8 cellular contexts compared by ENCODE assay signal in genomic region chr7:32164341-32164996, GRCh38.
A peak's percentile ranks its signal among the peaks of the same experiment; 100 is the strongest.
DNase-seq lines count a peak whose midpoint lies in the region; ATAC-seq, FAIRE-seq and TF ChIP-seq lines count a peak whose summit lies in the region.

No MANE protein-coding gene starts in this region.

- H3K9me3 ChIP-seq in MM.1S (replicated peaks; ENCODE audit: insufficient read depth, low read length) (no peaks in the 10 kb centered on the region), GM12878 (replicated peaks; ENCODE audit: control insufficient read depth, insufficient read depth, low read length) (no peaks in the 10 kb centered on the region)

- POLR2A ChIA-PET in GM12878 (lab: Charles Lee), result no interaction called here
- POLR2A ChIA-PET in activated CD4-positive, alpha-beta memory T cell treated with anti-CD3 and anti-CD28 coated beads for 36 hours (lab: Charles Lee), result no interaction called here

- H3K4me3 ChIP-seq in MM.1S (ENCODE audit: low read length) (no peak overlapping the region), GM12878 (no peak overlapping the region), kidney epithelial cell (ENCODE audit: low read depth, low read length) (no peak overlapping the region)

- H4K20me1 ChIP-seq in MM.1S (ENCODE audit: insufficient read depth, low read length) (no peaks in the 10 kb centered on the region), GM12878 (ENCODE audit: control insufficient read depth, insufficient read depth) (no peaks in the 10 kb centered on the region)

- H3K4me1 Mint-ChIP-seq in CD14-positive monocyte, result no peaks in the 10 kb centered on the region
- H3K4me1 Mint-ChIP-seq in activated CD4-positive, alpha-beta memory T cell treated with anti-CD3 and anti-CD28 coated beads for 36 hours (ENCODE audit: low read depth), result no peaks in the 10 kb centered on the region

- RAD21 ChIA-PET in GM12878 (lab: Charles Lee; ENCODE audit: unreplicated experiment), result interaction anchor here (0.8 kb wide), 1 partner anchor 338 kb away, joined by 3 read pairs; no protein-coding TSS in a partner anchor

- H3K27me3 ChIP-seq in MM.1S (replicated peaks; ENCODE audit: insufficient read depth, low read length) (no peaks in the 10 kb centered on the region), GM12878 (replicated peaks in 1 of 2; ENCODE audit: control insufficient read depth in 2 of 2, insufficient read depth in 2 of 2, low read length in 1 of 2) (no peaks in the 10 kb centered on the region), kidney epithelial cell (ENCODE audit: control insufficient read depth, insufficient read depth, low read length) (no peaks in the 10 kb centered on the region)

- intact Hi-C loops in GM12878 (cut with micrococcal nuclease; ENCODE audit: unreplicated experiment), result no loop called here
- intact Hi-C loops in CD14-positive monocyte (cut with micrococcal nuclease), result no loop called here
- intact Hi-C loops in activated CD4-positive, alpha-beta memory T cell treated with anti-CD3 and anti-CD28 coated beads for 36 hours (cut with micrococcal nuclease), result no loop called here

- H2AFZ ChIP-seq in MM.1S (ENCODE audit: low read length) (no peak overlapping the region), GM12878 (ENCODE audit: control insufficient read depth, low read depth, low read length) (no peak overlapping the region)

- no peak overlapping the region for H3K27ac ChIP-seq in MM.1S (ENCODE audit: low read length)
- no peak overlapping the region for H3K27ac ChIP-seq in GM12878 (ENCODE audit: control insufficient read depth, insufficient read depth)

- WGBS in GM12878 (ENCODE audit: insufficient coverage, insufficient replicate concordance, low lambda C conversion rate, missing lambda C conversion rate), result 0% methylated on average over 1 of the region's 1 CpG

- no peaks in the 10 kb centered on the region for H3K36me3 Mint-ChIP-seq in CD14-positive monocyte
- H3K36me3 Mint-ChIP-seq in activated CD4-positive, alpha-beta memory T cell treated with anti-CD3 and anti-CD28 coated beads for 36 hours, result no peaks in the 10 kb centered on the region

- no peak for FAIRE-seq in GM12878 (lab: Jason Lieb, UNC)

- no peaks in the 10 kb centered on the region for H3F3A ChIP-seq in MM.1S (ENCODE audit: insufficient read depth, low read length)

- no peaks in the 10 kb centered on the region for H3K9me2 ChIP-seq in MM.1S (replicated peaks; ENCODE audit: insufficient read depth, low read length)

- no TSS peak for BruUV-seq in GM12878 (replicated peaks; lab: Mats Ljungman, UMichigan)

- TF ChIP-seq EP300 in GM12878 (IDR thresholded peaks at IDR 0.05; ENCODE audit: borderline replicate concordance in 1 of 2, control insufficient read depth in 1 of 2, low read depth in 2 of 2, low read length in 2 of 2), result no peak

- CTCF ChIA-PET in GM12878 (lab: Yijun Ruan, JAX), result interaction anchor here (1.1 to 1.3 kb wide), 2 partner anchors 46 to 338 kb away, joined by 3 to 5 read pairs; no protein-coding TSS in a partner anchor
- CTCF ChIA-PET in activated CD4-positive, alpha-beta memory T cell treated with anti-CD3 and anti-CD28 coated beads for 36 hours (lab: Charles Lee), result no interaction called here

- H3K4me1 ChIP-seq in MM.1S (ENCODE audit: low read length) (no peaks in the 10 kb centered on the region), GM12878 (ENCODE audit: control insufficient read depth, insufficient read depth, low read length) (no peaks in the 10 kb centered on the region)

- ATAC-seq in GM12878, result peak; percentile 18; the same call in 1 of the 3 replicates
- no peak for ATAC-seq in GM21515 (IDR thresholded peaks at IDR 0.05; ENCODE audit: unreplicated experiment)
- ATAC-seq in HG03175 (IDR thresholded peaks at IDR 0.05; ENCODE audit: unreplicated experiment), result no peak

- TF ChIP-seq CTCF in MM.1S (IDR thresholded peaks at IDR 0.05; ENCODE audit: low read length) (peak; percentile 17), GM12878 (IDR thresholded peaks at IDR 0.05 in 2 of 3, conservative IDR thresholded peaks at IDR 0.05 in 1 of 3; ENCODE audit: control insufficient read depth in 2 of 3, extremely low read depth in 1 of 3, insufficient read depth in 1 of 3, low read depth in 3 of 3, low read length in 3 of 3) (peak; percentile 13 to 30 (median 19); a peak in 2 of 6 replicates), kidney epithelial cell (IDR thresholded peaks at IDR 0.05; ENCODE audit: insufficient read depth, low read length, poor library complexity, severe bottlenecking) (peak; percentile 61), CD14-positive monocyte (IDR thresholded peaks at IDR 0.05) (no peak)

- in situ Hi-C loops in GM12878 (cut with MboI), result no loop called here

- no peak for TF ChIP-seq POLR2A in GM12878 (IDR thresholded peaks at IDR 0.05; ENCODE audit: low read depth, low read length)

- SMC1A ChIA-PET in GM12878 (lab: Charles Lee; ENCODE audit: uncharacterized antibody, unreplicated experiment), result interaction anchor here (1.0 kb wide), 2 partner anchors 104 to 383 kb away, joined by 3 read pairs; no protein-coding TSS in a partner anchor

- no peak overlapping the region for H3K4me3 Mint-ChIP-seq in CD14-positive monocyte
- no peak overlapping the region for H3K4me3 Mint-ChIP-seq in activated CD4-positive, alpha-beta memory T cell treated with anti-CD3 and anti-CD28 coated beads for 36 hours

- TF ChIP-seq RAD21 in GM12878 (IDR thresholded peaks at IDR 0.05; ENCODE audit: insufficient read depth, low read depth, low read length), result peak; percentile 27; the same call in 1 of the 2 replicates

- H3K9me3 Mint-ChIP-seq in CD14-positive monocyte, result peaks cover 0 to 17% (median 3%) of the 10 kb centered on the region in 7 donors
- H3K9me3 Mint-ChIP-seq in activated CD4-positive, alpha-beta memory T cell treated with anti-CD3 and anti-CD28 coated beads for 36 hours, result no peaks in the 10 kb centered on the region

- DNase-seq in Ammon's horn (ENCODE audit: low spot score) (peak; percentile 65), MM.1S (peak; percentile 13), GM12878 (ENCODE audit: low read depth, low spot score) (no peak), kidney epithelial cell (ENCODE audit: low read depth) (no peak), CD14-positive monocyte (ENCODE audit: low spot score) (no peak)
- no peak for DNase-seq in activated CD4-positive, alpha-beta memory T cell treated with anti-CD3 and anti-CD28 coated beads for 36 hours

- H3K79me2 ChIP-seq in MM.1S (ENCODE audit: low read length), result no peaks in the 10 kb centered on the region
- H3K79me2 ChIP-seq in GM12878 (ENCODE audit: control insufficient read depth, insufficient read depth, low read length), result no peaks in the 10 kb centered on the region

- H3K9ac ChIP-seq in MM.1S (ENCODE audit: low read length), result no peak overlapping the region
- H3K9ac ChIP-seq in GM12878 (ENCODE audit: control insufficient read depth, insufficient read depth, low read length), result no peak overlapping the region

- H3K27ac Mint-ChIP-seq in CD14-positive monocyte, result no peak overlapping the region
- H3K27ac Mint-ChIP-seq in activated CD4-positive, alpha-beta memory T cell treated with anti-CD3 and anti-CD28 coated beads for 36 hours, result no peak overlapping the region

- H3K4me2 ChIP-seq in MM.1S (ENCODE audit: low read depth, low read length), result no peak overlapping the region
- H3K4me2 ChIP-seq in GM12878 (ENCODE audit: control insufficient read depth, insufficient read depth), result no peak overlapping the region

- H3K36me3 ChIP-seq in MM.1S (replicated peaks; ENCODE audit: insufficient read depth, low read length) (no peaks in the 10 kb centered on the region), GM12878 (ENCODE audit: control insufficient read depth in 2 of 2, insufficient read depth in 2 of 2, low read length in 1 of 2) (no peaks in the 10 kb centered on the region), kidney epithelial cell (ENCODE audit: control insufficient read depth, insufficient read depth, low read length) (no peaks in the 10 kb centered on the region)

- H3K27me3 Mint-ChIP-seq in CD14-positive monocyte (ENCODE audit: low read depth in 3 of 3), result peaks cover 0 to 4% (median 0%) of the 10 kb centered on the region in 3 donors
- H3K27me3 Mint-ChIP-seq in activated CD4-positive, alpha-beta memory T cell treated with anti-CD3 and anti-CD28 coated beads for 36 hours, result no peaks in the 10 kb centered on the region

TF ChIP-seq in GM12878, 131 proteins besides CTCF, POLR2A, EP300 and RAD21:
- TF ChIP-seq SREBF1 (IDR thresholded peaks at IDR 0.05; ENCODE audit: low read length) (no peak), SMC3 (IDR thresholded peaks at IDR 0.05; ENCODE audit: borderline replicate concordance, low read length) (peak; percentile 17; the same call in 1 of the 2 replicates), CHD2 (IDR thresholded peaks at IDR 0.05; ENCODE audit: borderline replicate concordance, low read depth, low read length) (no peak)

Comparison
In these comparisons a context has a peak if more than half of its experiments do, and no peak if none do; other contexts are left out.
1. DNase-seq: peak in Ammon's horn (single experiment) and MM.1S (single experiment); none in GM12878 (single experiment), kidney epithelial cell (single experiment), CD14-positive monocyte (single experiment) and activated CD4-positive, alpha-beta memory T cell treated with anti-CD3 and anti-CD28 coated beads for 36 hours (single experiment).